ENCODE assay signal across 8 cellular contexts in the genomic region with DNA sequence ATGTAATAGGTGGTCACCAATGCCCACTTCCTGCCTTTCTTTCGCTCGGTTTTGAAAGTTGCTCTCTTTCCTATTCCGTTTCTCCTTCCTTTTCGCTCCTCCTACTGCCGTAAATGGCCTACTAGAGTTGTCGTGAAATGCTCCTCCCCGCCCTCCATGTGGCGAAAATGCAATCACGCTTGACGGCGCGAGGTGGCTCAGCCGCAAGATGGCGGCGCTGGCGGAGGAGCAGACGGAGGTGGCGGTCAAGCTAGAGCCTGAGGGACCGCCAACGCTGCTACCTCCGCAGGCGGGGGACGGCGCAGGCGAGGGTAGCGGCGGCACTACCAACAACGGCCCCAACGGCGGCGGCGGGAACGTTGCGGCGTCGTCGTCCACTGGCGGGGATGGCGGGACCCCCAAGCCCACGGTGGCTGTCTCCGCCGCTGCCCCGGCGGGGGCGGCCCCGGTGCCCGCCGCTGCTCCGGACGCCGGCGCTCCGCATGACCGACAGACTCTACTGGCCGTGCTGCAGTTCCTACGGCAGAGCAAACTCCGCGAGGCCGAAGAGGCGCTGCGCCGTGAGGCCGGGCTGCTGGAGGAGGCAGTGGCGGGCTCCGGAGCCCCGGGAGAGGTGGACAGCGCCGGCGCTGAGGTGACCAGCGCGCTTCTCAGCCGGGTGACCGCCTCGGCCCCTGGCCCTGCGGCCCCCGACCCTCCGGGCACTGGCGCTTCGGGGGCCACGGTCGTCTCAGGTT. TPM values are rescaled to one million over a fixed set of nuclear protein-coding genes. Genes with fewer than 3 reads are reported as not detected.
DNase-seq lines count a peak whose midpoint lies in the region; ATAC-seq and TF ChIP-seq lines count a peak whose summit lies in the region.

A gene (plus strand): TSS at position 195 of the 737 bp plus-strand sequence. CDS start 14 bp downstream, at position 209.

- peak; percentile 46 for ATAC-seq in DND-41 (ENCODE audit: insufficient read depth, low read depth)
- ATAC-seq in GM21825 (IDR thresholded peaks at IDR 0.05; ENCODE audit: unreplicated experiment), result peak; percentile 58
- ATAC-seq in esophagus mucosa, result peak; percentile 93

- H4K20me1 ChIP-seq in DND-41 (ENCODE audit: insufficient read depth, low read length), result peaks cover 7% of the 10 kb centered on the region; the same call in 1 of the 2 replicates

- TF ChIP-seq CTCF in DND-41 (IDR thresholded peaks at IDR 0.05; ENCODE audit: borderline replicate concordance, extremely low read depth, low read length, poor library complexity, severe bottlenecking), result no peak
- peak in 1 of 6 experiments; percentile 25 for TF ChIP-seq CTCF in Peyer's patch (IDR thresholded peaks at IDR 0.05)

- H3K9ac ChIP-seq in DND-41 (ENCODE audit: low read depth, low read length) (peak within 1 kb of the TSS; percentile 85), muscle layer of colon (ENCODE audit: low read length) (peak within 1 kb of the TSS; percentile 15)

- H2AFZ ChIP-seq in DND-41 (ENCODE audit: low read depth, low read length), result peak within 1 kb of the TSS; percentile 77

- H3K9me3 ChIP-seq in DND-41 (ENCODE audit: insufficient read depth, low read length, severe bottlenecking) (no peaks in the 10 kb centered on the region), KOPT-K1 (ENCODE audit: insufficient read depth, low read length, poor library complexity, severe bottlenecking) (no peaks in the 10 kb centered on the region), Peyer's patch (no peaks in the 10 kb centered on the region), muscle layer of colon (ENCODE audit: low read length) (no peaks in the 10 kb centered on the region)

- H3K79me2 ChIP-seq in DND-41 (ENCODE audit: insufficient read depth, low read length), result peaks cover 54% of the 10 kb centered on the region

- peak within 1 kb of the TSS; percentile 74 for H3K27ac ChIP-seq in DND-41 (ENCODE audit: low read length)
- peak within 1 kb of the TSS; percentile 77 for H3K27ac ChIP-seq in KOPT-K1 (ENCODE audit: low read depth, low read length, poor library complexity, severe bottlenecking)
- H3K27ac ChIP-seq in Peyer's patch, result peak within 1 kb of the TSS; percentile 61 to 96 (median 86)
- H3K27ac ChIP-seq in muscle layer of colon (ENCODE audit: low read depth, low read length), result peak within 1 kb of the TSS; percentile 81

- H3K4me2 ChIP-seq in DND-41 (ENCODE audit: insufficient read depth, low read length), result peak within 1 kb of the TSS; percentile 69

- H3K4me1 ChIP-seq in DND-41 (ENCODE audit: insufficient read depth, low read length), result peaks cover 38% of the 10 kb centered on the region
- H3K4me1 ChIP-seq in Peyer's patch, result peaks cover 0 to 24% (median 7%) of the 10 kb centered on the region in 4 donors
- no peaks in the 10 kb centered on the region for H3K4me1 ChIP-seq in muscle layer of colon (ENCODE audit: insufficient read depth, low read length)

- DNase-seq in DND-41 (peak; percentile 93), Peyer's patch (peak; percentile 88 to 96 (median 90))
- peak; percentile 92 to 94 for DNase-seq in activated T-cell treated with anti-CD3 and anti-CD28 coated beads, Interleukin-2, amount 50 U/mL, for 48 hours
- DNase-seq in stimulated activated CD8-positive, alpha-beta memory T cell treated with anti-CD3 and anti-CD28 coated beads, Interleukin-7, amount 100 ng/mL, for 1 hour (ENCODE audit: low read depth in 2 of 2), result peak; percentile 68 to 70

- H3K27me3 ChIP-seq in DND-41 (ENCODE audit: insufficient read depth, low read length, poor library complexity), result no peaks in the 10 kb centered on the region
- H3K27me3 ChIP-seq in Peyer's patch, result no peaks in the 10 kb centered on the region
- no peaks in the 10 kb centered on the region for H3K27me3 ChIP-seq in muscle layer of colon (ENCODE audit: control insufficient read depth in 1 of 2, insufficient read depth in 2 of 2, low read length in 2 of 2)

- peak; percentile 75 to 85 for TF ChIP-seq POLR2A in Peyer's patch (IDR thresholded peaks at IDR 0.05)

- H3K36me3 ChIP-seq in DND-41 (ENCODE audit: insufficient read depth, low read length), result peaks cover 19% of the 10 kb centered on the region
- H3K36me3 ChIP-seq in KOPT-K1 (ENCODE audit: insufficient read depth, low read length), result peaks cover 6% of the 10 kb centered on the region; the same call in 1 of the 2 replicates
- no peaks in the 10 kb centered on the region for H3K36me3 ChIP-seq in Peyer's patch
- no peaks in the 10 kb centered on the region for H3K36me3 ChIP-seq in muscle layer of colon (ENCODE audit: insufficient read depth, low read length)

- H3K4me3 ChIP-seq in DND-41 (ENCODE audit: low read depth in 1 of 2, low read length in 2 of 2) (peak within 1 kb of the TSS; percentile 81 to 82), Peyer's patch (peak within 1 kb of the TSS; percentile 75 to 98 (median 78)), muscle layer of colon (ENCODE audit: low read depth in 1 of 2, low read length in 2 of 2) (peak within 1 kb of the TSS; percentile 68 to 74)

RNA-seq across cellular contexts. Expression of the gene that starts here (rescaled TPM):
- total RNA-seq in Peyer's patch (1 to 10 TPM; 3.6 to 7.0 (median 5.3) TPM), esophagus mucosa (2.6 TPM)

Comparison
In these comparisons a context has a peak if more than half of its experiments do, and no peak if none do; other contexts are left out.
1. Peak in every context shown above with its lines: DNase-seq, ATAC-seq, H3K4me3 ChIP-seq and H3K27ac ChIP-seq.